ENCODE assay signal across 8 cellular contexts in the genomic region with DNA sequence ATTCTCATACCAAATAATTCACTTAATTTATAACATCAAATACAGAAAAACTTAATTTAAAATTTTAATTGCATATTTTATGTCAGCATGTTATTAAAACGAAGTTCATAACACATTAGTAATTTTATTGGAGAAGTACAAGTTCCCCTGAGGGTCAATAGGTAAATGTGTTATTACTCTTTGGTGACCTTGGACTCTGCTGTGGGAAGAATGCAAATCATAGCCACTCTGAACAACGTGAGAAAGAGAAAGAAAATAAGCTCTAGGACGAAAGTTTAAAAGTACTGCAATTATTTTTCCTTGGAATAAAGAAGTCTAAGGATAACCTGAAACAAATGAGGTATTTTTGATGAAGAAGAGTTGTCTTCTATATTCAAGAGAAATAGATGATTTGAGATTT.
"Had no signal": no experiment of that assay in that cellular context is flagged by ENCODE, and none has a peak within 500 bp of the region (broad histone marks: within the 10 kb centered on the region; RNA-seq: fewer than 3 reads in every experiment).

No MANE protein-coding gene starts in this region.

- ATAC-seq: HCT116 had no signal

- H3K4me1 ChIP-seq: HAP-1 had no signal

- H3K36me3 ChIP-seq: HAP-1 had no signal

- H3K27ac ChIP-seq: GM23248 had no signal

- H2AFZ ChIP-seq: GM23248 had no signal

- H3K9me3 ChIP-seq: HAP-1 had no signal

- DNase-seq: GM23248, GOT3, H7, HFFc6, KBM-7 had no signal

- FAIRE-seq: HTR-8/SVneo had no signal

- H3K9ac ChIP-seq: GM23248 had no signal

- H3K4me3 ChIP-seq: GM23248, HAP-1 had no signal
